In the genomic region with DNA sequence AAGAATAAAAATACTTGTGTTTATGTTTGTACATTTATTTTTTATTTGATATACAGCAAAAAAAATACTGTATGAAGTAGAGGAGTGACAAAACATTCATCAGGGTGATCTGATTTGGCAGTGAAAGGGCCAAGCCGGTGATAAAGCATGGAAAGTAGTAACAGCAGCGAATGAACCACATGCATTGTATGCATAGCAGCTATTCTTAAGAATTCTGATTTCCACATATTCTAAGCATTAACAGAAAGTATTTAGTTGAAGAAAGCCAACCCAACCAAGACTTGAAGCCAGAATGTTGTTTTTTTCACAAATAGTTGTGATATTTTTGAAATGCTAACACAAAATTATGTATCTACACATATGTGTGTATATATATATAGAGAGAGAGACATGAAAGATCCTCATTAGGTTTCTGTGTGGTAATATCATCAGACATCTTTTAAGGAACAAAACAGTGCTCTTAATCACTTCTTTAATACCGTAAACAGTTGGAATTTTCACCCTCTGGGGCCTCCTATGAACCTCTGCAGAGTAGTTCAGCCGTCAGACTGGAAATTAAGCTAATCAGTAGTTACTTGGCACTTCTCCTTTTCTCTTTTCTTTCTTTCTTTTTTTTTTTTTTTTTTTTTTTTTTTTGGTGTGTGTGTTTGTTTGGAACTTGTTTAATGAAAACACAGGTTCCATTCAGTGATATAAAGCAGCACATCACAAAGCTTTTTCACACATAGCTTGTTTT, we compare ENCODE assay signal across 2 cellular contexts.
A peak's percentile ranks its signal among the peaks of the same experiment; 100 is the strongest.
TF ChIP-seq lines count a peak whose summit lies in the region.

No MANE protein-coding gene starts in this region.

TF ChIP-seq in HepG2, 621 proteins besides CTCF, POLR2A, EP300 and RAD21:
- TF ChIP-seq SMYD3 (CRISPR knock-in tag; IDR thresholded peaks at IDR 0.05) (0 out of 2 replicates have a peak, but pooled peaks have one; percentile 31), IRF9 (CRISPR knock-in tag; IDR thresholded peaks at IDR 0.05; ENCODE audit: borderline replicate concordance) (no peak)
TF ChIP-seq in HepG2: peak in this region for 1.

TF ChIP-seq in K562, 482 proteins besides CTCF, POLR2A, EP300 and RAD21:
- TF ChIP-seq, protein P1, sequence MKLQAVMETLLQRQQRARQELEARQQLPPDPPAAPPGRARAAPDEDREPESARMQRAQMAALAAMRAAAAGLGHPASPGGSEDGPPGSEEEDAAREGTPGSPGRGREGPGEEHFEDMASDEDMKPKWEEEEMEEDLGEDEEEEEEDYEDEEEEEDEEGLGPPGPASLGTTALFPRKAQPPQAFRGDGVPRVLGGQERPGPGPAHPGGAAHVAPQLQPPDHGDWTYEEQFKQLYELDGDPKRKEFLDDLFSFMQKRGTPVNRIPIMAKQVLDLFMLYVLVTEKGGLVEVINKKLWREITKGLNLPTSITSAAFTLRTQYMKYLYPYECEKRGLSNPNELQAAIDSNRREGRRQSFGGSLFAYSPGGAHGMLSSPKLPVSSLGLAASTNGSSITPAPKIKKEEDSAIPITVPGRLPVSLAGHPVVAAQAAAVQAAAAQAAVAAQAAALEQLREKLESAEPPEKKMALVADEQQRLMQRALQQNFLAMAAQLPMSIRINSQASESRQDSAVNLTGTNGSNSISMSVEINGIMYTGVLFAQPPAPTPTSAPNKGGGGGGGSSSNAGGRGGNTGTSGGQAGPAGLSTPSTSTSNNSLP (IDR thresholded peaks at IDR 0.05; ENCODE audit: borderline replicate concordance, low read depth, low read length), result no peak
- TF ChIP-seq MAZ (CRISPR knock-in tag; conservative IDR thresholded peaks at IDR 0.05 in 1 of 2, IDR thresholded peaks at IDR 0.05 in 1 of 2) (no peak), SPI1 (IDR thresholded peaks at IDR 0.05; ENCODE audit: borderline replicate concordance, low read depth, low read length) (peak; percentile 47; the same call in 1 of the 2 replicates), PTTG1 (tag; IDR thresholded peaks at IDR 0.05; ENCODE audit: low read depth) (no peak)
